ENCODE assay signal across 14 cellular contexts in genomic region chr9:21901538-21901937, GRCh38.
"Had no signal": no experiment of that assay in that cellular context is flagged by ENCODE, and none has a peak within 500 bp of the region (broad histone marks: within the 10 kb centered on the region; RNA-seq: fewer than 3 reads in every experiment).

No MANE protein-coding gene starts in this region.

- H3K9me3 ChIP-seq: neutrophil, thyroid gland had no signal

- H3K36me3 ChIP-seq: esophagus muscularis mucosa, neutrophil, thyroid gland had no signal

- H3K4me3 ChIP-seq: esophagus muscularis mucosa, lung, smooth muscle cell, thyroid gland had no signal

- H3K27ac ChIP-seq: esophagus muscularis mucosa, neutrophil, thyroid gland had no signal

- H3K27me3 ChIP-seq: esophagus muscularis mucosa, neutrophil, thyroid gland had no signal

- ATAC-seq: activated T-cell treated with anti-CD3 and anti-CD28 coated beads, Interleukin-2, amount 50 U/mL, for 4 hours; naive thymus-derived CD4-positive, alpha-beta T cell; right cardiac atrium had no signal

- H3K4me1 ChIP-seq: esophagus muscularis mucosa, thyroid gland had no signal

- DNase-seq: activated CD4-positive, alpha-beta T cell treated with anti-CD3 and anti-CD28 coated beads, Interleukin-2, amount 50 U/mL, for 4 hours; activated CD4-positive, CD25-positive, alpha-beta regulatory T cell treated with anti-CD3 and anti-CD28 coated beads, Interleukin-2, amount 50 U/mL, for 72 hours; activated naive CD8-positive, alpha-beta T cell treated with anti-CD3 and anti-CD28 coated beads, Interleukin-2, amount 10 ng/mL, durations not matched to agents 7 days and 5 days; activated T-cell treated with anti-CD3 and anti-CD28 coated beads, Interleukin-2, amount 50 U/mL, for 4 hours; aorta; midbrain; naive thymus-derived CD4-positive, alpha-beta T cell; posterior cingulate gyrus; right cardiac atrium; thyroid gland had no signal
